Comparison of ENCODE assay signal across 23 cellular contexts in the genomic region with DNA sequence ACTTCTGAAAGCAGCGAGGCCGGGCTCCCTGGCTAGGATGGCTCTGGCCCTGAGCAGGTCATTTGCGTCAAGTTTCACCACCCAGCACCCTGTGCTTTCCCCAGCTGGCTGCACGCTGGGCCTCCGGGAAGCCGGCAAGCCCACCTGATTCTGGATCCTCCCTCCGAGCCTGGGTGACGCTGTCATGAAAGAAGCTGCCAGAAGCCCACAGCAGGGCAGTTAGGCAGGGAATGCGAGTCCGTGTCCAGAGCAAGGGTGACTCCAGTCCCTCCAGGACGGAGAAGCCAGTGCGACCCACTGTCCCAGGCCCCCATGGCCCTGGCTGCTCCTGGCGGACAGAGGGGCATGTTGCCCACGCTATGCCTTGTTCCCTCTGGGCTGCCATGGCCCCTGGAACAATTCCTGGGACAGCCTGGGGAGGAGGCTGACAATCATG. TPM values are rescaled to one million over a fixed set of nuclear protein-coding genes. Genes with fewer than 3 reads are reported as not detected.
"Had no signal": no experiment of that assay in that cellular context is flagged by ENCODE, and none has a peak within 500 bp of the region (broad histone marks: within the 10 kb centered on the region; RNA-seq: fewer than 3 reads in every experiment).

No MANE protein-coding gene starts in this region.

- H3K4me1 ChIP-seq: esophagus squamous epithelium, gastrocnemius medialis, prostate gland, right atrium auricular region, tibial nerve had no signal

- FAIRE-seq: bronchial epithelial cell, islet of Langerhans, urothelium cell line had no signal

- H3K9me3 ChIP-seq: gastrocnemius medialis, prostate gland had no signal

- ATAC-seq: gastrocnemius medialis; left colon; stimulated activated effector memory CD8-positive, alpha-beta T cell treated with anti-CD3 and anti-CD28 coated beads, Interleukin-12 subunit alpha, Interleukin-12 subunit beta, amount 100 ng/mL, for 72 hours; stimulated activated naive CD8-positive, alpha-beta T cell treated with anti-CD3 and anti-CD28 coated beads, Interleukin-15, amount 100 ng/mL, for 72 hours had no signal

- H3K27me3 ChIP-seq: right atrium auricular region had no signal

- DNase-seq: activated CD4-positive, alpha-beta T cell treated with anti-CD3 and anti-CD28 coated beads for 4 hours; activated CD4-positive, alpha-beta T cell treated with anti-CD3 and anti-CD28 coated beads, Interleukin-2, amount 50 U/mL, for 48 hours; amniotic stem cell; cerebellar nuclear complex; cortex of kidney; endodermal cell; esophagus squamous epithelium; gastrocnemius medialis; hypothalamus; left colon; mesendoderm; naive B cell; stimulated activated CD4-positive, alpha-beta T cell treated with anti-CD3 and anti-CD28 coated beads, Interleukin-2, amount 100 ng/mL, for 24 hours; stimulated activated naive CD8-positive, alpha-beta T cell treated with anti-CD3 and anti-CD28 coated beads, Interleukin-15, amount 100 ng/mL, for 72 hours; T-helper 9 cell had no signal

- H3K36me3 ChIP-seq: esophagus squamous epithelium, gastrocnemius medialis, prostate gland, right atrium auricular region, tibial nerve had no signal

- H3K27ac ChIP-seq: esophagus squamous epithelium, gastrocnemius medialis, prostate gland, right atrium auricular region, skin epidermis, tibial nerve had no signal

- H3K4me3 ChIP-seq: esophagus squamous epithelium, gastrocnemius medialis, prostate gland, right atrium auricular region, skin epidermis, tibial nerve had no signal

RNA-seq across cellular contexts. Expression of a gene that starts 44.4 kb away (rescaled TPM):
- total RNA-seq: bronchial epithelial cell had no signal
